In genomic region chr5:10555134-10555733, GRCh38 we compare ENCODE assay signal across 1 cellular context.
TF ChIP-seq lines count a peak whose summit lies in the region.

No MANE protein-coding gene starts in this region.

TF ChIP-seq in IMR-90, 13 proteins besides CTCF, POLR2A, EP300 and RAD21:
- TF ChIP-seq CHD1 (IDR thresholded peaks at IDR 0.05; ENCODE audit: low read depth, low read length) = no peak
- TF ChIP-seq MAFK (IDR thresholded peaks at IDR 0.05; ENCODE audit: low read depth, low read length) = peak; percentile 71
- peak; percentile 46 for TF ChIP-seq RCOR1 (IDR thresholded peaks at IDR 0.05; ENCODE audit: insufficient replicate concordance, low read length)
- no peak for TF ChIP-seq CEBPB (IDR thresholded peaks at IDR 0.05; ENCODE audit: low read depth, low read length)
- TF ChIP-seq SMC3 (IDR thresholded peaks at IDR 0.05; ENCODE audit: low read depth, low read length) = 0 out of 2 replicates have a peak, but pooled peaks have one; percentile 7
- TF ChIP-seq USF2 (IDR thresholded peaks at IDR 0.05; ENCODE audit: low read depth, low read length) = no peak
- TF ChIP-seq BHLHE40 (IDR thresholded peaks at IDR 0.05; ENCODE audit: low read depth, low read length) = peak; percentile 81
- peak; percentile 98 for TF ChIP-seq MAZ (IDR thresholded peaks at IDR 0.05; ENCODE audit: borderline replicate concordance, low read depth, low read length)
- TF ChIP-seq MXI1 (IDR thresholded peaks at IDR 0.05; ENCODE audit: borderline replicate concordance, low read depth, low read length) = no peak
- no peak for TF ChIP-seq RFX5 (IDR thresholded peaks at IDR 0.05; ENCODE audit: low read depth, low read length)
- peak; percentile 93 for TF ChIP-seq FOS (IDR thresholded peaks at IDR 0.05; ENCODE audit: low read depth, low read length)
TF ChIP-seq in IMR-90: peak in this region for 6.
